Comparison of ENCODE assay signal across 25 cellular contexts in the genomic region with DNA sequence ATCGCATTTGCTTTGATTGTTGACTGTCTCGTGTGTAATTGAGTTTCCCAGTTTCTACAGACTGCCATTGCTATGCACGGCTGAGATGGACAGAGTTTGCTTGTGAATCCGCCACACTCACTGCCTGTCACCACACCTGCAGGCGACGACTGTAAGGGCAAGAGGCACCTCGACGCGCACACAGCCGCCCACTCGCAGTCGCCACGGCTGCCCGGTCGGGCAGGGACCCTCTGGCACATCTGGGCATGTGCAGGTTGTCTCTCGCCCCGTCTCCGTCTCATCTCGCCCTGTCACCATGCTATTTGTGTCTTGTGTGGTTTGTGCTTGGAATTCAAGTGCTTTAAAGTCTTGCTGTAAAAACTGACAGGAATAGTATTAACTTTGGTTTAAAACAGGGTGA. TPM values are rescaled to one million over a fixed set of nuclear protein-coding genes. Genes with fewer than 3 reads are reported as not detected.
A peak's percentile ranks its signal among the peaks of the same experiment; 100 is the strongest.
DNase-seq lines count a peak whose midpoint lies in the region; ATAC-seq, FAIRE-seq and TF ChIP-seq lines count a peak whose summit lies in the region.
"Had no signal": no experiment of that assay in that cellular context is flagged by ENCODE, and none has a peak within 500 bp of the region (broad histone marks: within the 10 kb centered on the region; RNA-seq: fewer than 3 reads in every experiment).

No MANE protein-coding gene starts in this region.

- no peak overlapping the region for H4K8ac ChIP-seq in H1 (ENCODE audit: extremely low read depth, insufficient read depth, low read length)

- no peak for TF ChIP-seq POLR2A in H1 (IDR thresholded peaks at IDR 0.05; ENCODE audit: control extremely low read depth in 1 of 2, low read depth in 2 of 2, low read length in 2 of 2)

- H2BK12ac ChIP-seq in H1 (ENCODE audit: low read depth, low read length), result no peak overlapping the region

- H3K23me2 ChIP-seq in H1 (ENCODE audit: low read depth, low read length), result no peaks in the 10 kb centered on the region

- no peak overlapping the region for H3K14ac ChIP-seq in H1 (ENCODE audit: insufficient read length)

- no peak overlapping the region for H3K23ac ChIP-seq in H1 (ENCODE audit: insufficient read length)

- H2BK20ac ChIP-seq in H1 (ENCODE audit: low read length), result no peak overlapping the region

- no peak overlapping the region for H2BK15ac ChIP-seq in H1 (ENCODE audit: low read length)

- H3K4me3 ChIP-seq in heart right ventricle (no peak overlapping the region), H1 (ENCODE audit: extremely low read depth in 1 of 4, insufficient read depth in 2 of 4, low read depth in 3 of 4, low read length in 4 of 4) (no peak overlapping the region)
- H3K4me3 ChIP-seq in CD8-positive, alpha-beta memory T cell (ENCODE audit: low read length), result no peak overlapping the region
- H3K4me3 ChIP-seq: A549; BLaER1 treated with 17β-estradiol and CSF1 and Interleukin-3, amounts not matched to agents 10 nM and 100 nM; GM23338; HAP-1 had no signal

- no peak overlapping the region for H3K56ac ChIP-seq in H1 (replicated peaks; ENCODE audit: insufficient read length, low read depth, low read length)

- CTCF ChIA-PET in H1 (lab: Charles Lee; ENCODE audit: partially characterized antibody), result interaction anchor here (0.6 to 1.4 kb wide), 6 partner anchors 9 to 37 kb away, joined by 3 to 5 read pairs (median 3); no protein-coding TSS in a partner anchor
- CTCF ChIA-PET in CD8-positive, alpha-beta memory T cell (lab: Charles Lee), result no interaction called here

- H3K4me1 ChIP-seq in heart right ventricle (peaks cover 0 to 12% (median 4%) of the 10 kb centered on the region in 9 donors), H1 (replicated peaks in 1 of 4; ENCODE audit: control insufficient read depth in 3 of 4, insufficient read depth in 4 of 4, low read length in 3 of 4) (no peaks in the 10 kb centered on the region)
- H3K4me1 ChIP-seq in CD8-positive, alpha-beta memory T cell (ENCODE audit: insufficient read depth, low read length), result no peaks in the 10 kb centered on the region
- H3K4me1 ChIP-seq: A549; BE2C; BLaER1 treated with 17β-estradiol and CSF1 and Interleukin-3, amounts not matched to agents 10 nM and 100 nM; HAP-1 had no signal

- intact Hi-C loops in left cardiac atrium (cut with DNase I), result no loop called here
- intact Hi-C loops in heart right ventricle (cut with DNase I), result loop anchor here in 1 of 10 donors (10.0 kb wide), 1 partner anchor 65 kb away; no protein-coding TSS in a partner anchor
- intact Hi-C loops in head of caudate nucleus (cut with DNase I), result no loop called here

- H2AFZ ChIP-seq in H1 (ENCODE audit: low read length), result no peak overlapping the region
- H2AFZ ChIP-seq: GM23338 had no signal

- no peak overlapping the region for H3K18ac ChIP-seq in H1 (ENCODE audit: extremely low read depth, low read length)

- WGBS in heart right ventricle, 2 donors, result 88 to 90% methylated on average over 19 of the region's 19 CpGs
- WGBS in H1 (ENCODE audit: extremely low coverage in 1 of 2, insufficient coverage in 1 of 2, insufficient read length in 1 of 2, insufficient replicate concordance in 2 of 2, low coverage in 1 of 2, low lambda C conversion rate in 2 of 2, missing lambda C conversion rate in 1 of 2), 2 experiments, result 96% methylated on average over 19 of the region's 19 CpGs; no CpG with 5 or more reads in 1 of the 2 experiments

- peaks cover 39% of the 10 kb centered on the region for H3K36me3 Mint-ChIP-seq in osteocyte (ENCODE audit: unreplicated experiment)
- peaks cover 9 to 75% (median 16%) of the 10 kb centered on the region in 3 donors for H3K36me3 Mint-ChIP-seq in CD8-positive, alpha-beta memory T cell

- no peak overlapping the region for H2AK5ac ChIP-seq in H1 (ENCODE audit: low read depth, low read length)

- no peak overlapping the region for H2BK120ac ChIP-seq in H1 (replicated peaks; ENCODE audit: low read depth, low read length)

- FAIRE-seq in HTR-8/SVneo (lab: Jason Lieb, UNC), result peak; percentile 77
- no peak for FAIRE-seq in H1 (lab: Jason Lieb, UNC)
- FAIRE-seq: A549, G401.6, GM19239, H54 had no signal

- H4K5ac ChIP-seq in H1 (ENCODE audit: insufficient read length, low read depth, low read length), result no peak overlapping the region

- peak overlapping the region; percentile 31 for H3K27ac Mint-ChIP-seq in osteocyte (ENCODE audit: unreplicated experiment)
- no peak overlapping the region for H3K27ac Mint-ChIP-seq in CD8-positive, alpha-beta memory T cell
- H3K27ac Mint-ChIP-seq: CD14-positive monocyte; CD4-positive, alpha-beta T cell; GM23338; HFFc6 had no signal

- no peak overlapping the region for H3K4ac ChIP-seq in H1 (replicated peaks; ENCODE audit: insufficient read length, low read depth, low read length)

- H3K9ac ChIP-seq in H1 (replicated peaks in 1 of 4; ENCODE audit: extremely low read depth in 1 of 4, low read depth in 3 of 4, low read length in 3 of 4), result no peak overlapping the region
- H3K9ac ChIP-seq: BLaER1 treated with 17β-estradiol and CSF1 and Interleukin-3, amounts not matched to agents 10 nM and 100 nM had no signal

- H3K27ac ChIP-seq in heart right ventricle (no peak overlapping the region), H1 (ENCODE audit: low read depth, low read length) (no peak overlapping the region)
- no peak overlapping the region for H3K27ac ChIP-seq in CD8-positive, alpha-beta memory T cell (ENCODE audit: low read depth, low read length)
- H3K27ac ChIP-seq: A549; BLaER1 treated with 17β-estradiol and CSF1 and Interleukin-3, amounts not matched to agents 10 nM and 100 nM had no signal

- H4K20me1 ChIP-seq in H1 (replicated peaks in 1 of 2; ENCODE audit: control insufficient read depth in 1 of 2, insufficient read depth in 2 of 2, low read length in 2 of 2), result peaks cover 0 to 17% of the 10 kb centered on the region in 2 experiments

- H3K9me3 ChIP-seq in heart right ventricle (no peaks in the 10 kb centered on the region), H1 (ENCODE audit: insufficient read depth in 2 of 2, low read depth in 1 of 2, low read length in 1 of 2) (peaks cover 0 to 2% of the 10 kb centered on the region in 2 experiments; a peak in 1 of 4 replicates)
- no peaks in the 10 kb centered on the region for H3K9me3 ChIP-seq in CD8-positive, alpha-beta memory T cell (ENCODE audit: low read length)
- H3K9me3 ChIP-seq: A549, BE2C, HAP-1 had no signal

- H3K79me2 ChIP-seq in H1 (ENCODE audit: control insufficient read depth in 1 of 2, insufficient read depth in 2 of 2, low read length in 2 of 2), result peaks cover 0 to 27% of the 10 kb centered on the region in 2 experiments; a peak in 1 of 4 replicates

- POLR2A ChIA-PET in H1 (lab: Charles Lee; ENCODE audit: partially characterized antibody), result no interaction called here
- POLR2A ChIA-PET in CD8-positive, alpha-beta memory T cell (lab: Charles Lee), result no interaction called here

- H3K36me3 ChIP-seq in heart right ventricle, result peaks cover 0 to 91% (median 40%) of the 10 kb centered on the region in 9 donors
- peaks cover 8 to 55% (median 40%) of the 10 kb centered on the region in 4 experiments; a peak in 7 of 8 replicates for H3K36me3 ChIP-seq in H1 (ENCODE audit: control insufficient read depth in 2 of 4, insufficient read depth in 4 of 4, low read length in 3 of 4)
- H3K36me3 ChIP-seq in CD8-positive, alpha-beta memory T cell (ENCODE audit: insufficient read depth, low read length), result peaks cover 24% of the 10 kb centered on the region

- TF ChIP-seq RAD21 in H1 (IDR thresholded peaks at IDR 0.05 in 1 of 2, conservative IDR thresholded peaks at IDR 0.05 in 1 of 2; ENCODE audit: low read depth in 2 of 2, low read length in 2 of 2), result no peak

- H2BK5ac ChIP-seq in H1 (ENCODE audit: low read depth, low read length), result 0 out of 2 replicates have a peak overlapping the region, but pooled peaks have one; percentile 18

- H3K9me3 Mint-ChIP-seq in osteocyte (ENCODE audit: unreplicated experiment), result no peaks in the 10 kb centered on the region
- H3K9me3 Mint-ChIP-seq in CD8-positive, alpha-beta memory T cell, result no peaks in the 10 kb centered on the region
- H3K9me3 Mint-ChIP-seq: CD4-positive, alpha-beta T cell; HFFc6 had no signal

- H3K27me3 ChIP-seq in heart right ventricle (no peaks in the 10 kb centered on the region), H1 (replicated peaks in 1 of 4; ENCODE audit: control insufficient read depth in 3 of 4, extremely low read depth in 1 of 4, insufficient read depth in 3 of 4, low read length in 3 of 4) (no peaks in the 10 kb centered on the region)
- no peaks in the 10 kb centered on the region for H3K27me3 ChIP-seq in CD8-positive, alpha-beta memory T cell (ENCODE audit: insufficient read depth, low read length, poor library complexity, severe bottlenecking)
- H3K27me3 ChIP-seq: BE2C; BLaER1 treated with 17β-estradiol and CSF1 and Interleukin-3, amounts not matched to agents 10 nM and 100 nM had no signal

- H3K4me3 Mint-ChIP-seq in osteocyte (ENCODE audit: unreplicated experiment), result no peak overlapping the region
- H3K4me3 Mint-ChIP-seq in CD8-positive, alpha-beta memory T cell, result no peak overlapping the region
- H3K4me3 Mint-ChIP-seq: CD14-positive monocyte; CD4-positive, alpha-beta T cell; GM23338; HFFc6 had no signal

- H3K4me1 Mint-ChIP-seq in osteocyte (ENCODE audit: unreplicated experiment), result no peaks in the 10 kb centered on the region
- H3K4me1 Mint-ChIP-seq in CD8-positive, alpha-beta memory T cell, result no peaks in the 10 kb centered on the region
- H3K4me1 Mint-ChIP-seq: CD14-positive monocyte, GM23338 had no signal

- H3K27me3 Mint-ChIP-seq in osteocyte (ENCODE audit: unreplicated experiment), result no peaks in the 10 kb centered on the region
- H3K27me3 Mint-ChIP-seq in CD8-positive, alpha-beta memory T cell, result no peaks in the 10 kb centered on the region
- H3K27me3 Mint-ChIP-seq: CD4-positive, alpha-beta T cell had no signal

- TF ChIP-seq EP300 in H1 (IDR thresholded peaks at IDR 0.05; ENCODE audit: borderline replicate concordance in 1 of 2, low read depth in 2 of 2, low read length in 2 of 2), result no peak

- H3K4me2 ChIP-seq in H1 (ENCODE audit: insufficient read depth in 1 of 2, low read depth in 2 of 2, low read length in 2 of 2), result no peak overlapping the region
- H3K4me2 ChIP-seq: A549; BLaER1 treated with 17β-estradiol and CSF1 and Interleukin-3, amounts not matched to agents 10 nM and 100 nM; GM23338 had no signal

- peaks cover 2% of the 10 kb centered on the region; the same call in 1 of the 2 replicates for H3K79me1 ChIP-seq in H1 (ENCODE audit: low read depth, low read length)

- ATAC-seq in left cardiac atrium (peak; percentile 30 to 47), heart right ventricle (no peak)
- ATAC-seq: A549, GM23338 had no signal

- no peak overlapping the region for H4K91ac ChIP-seq in H1 (replicated peaks; ENCODE audit: insufficient read length, low read length)

- DNase-seq in left cardiac atrium (no peak), heart right ventricle (no peak), HTR-8/SVneo (ENCODE audit: insufficient read length, low spot score) (no peak), H1 (ENCODE audit: low read depth in 1 of 2, low spot score in 2 of 2) (no peak), osteocyte (ENCODE audit: extremely low spot score, unreplicated experiment) (no peak), head of caudate nucleus (no peak), NCI-H2171 (lab: John Stamatoyannopoulos, UW) (no peak)
- no peak for DNase-seq in CD8-positive, alpha-beta memory T cell
- DNase-seq: 8988T; ACHN; AML-193; BE2C; Calu3; CD4-positive, alpha-beta T cell; COR-L47; DND-41; HFFc6 had no signal

- no peak for TF ChIP-seq CTCF in heart right ventricle (IDR thresholded peaks at IDR 0.05)
- no peak for TF ChIP-seq CTCF in H1 (IDR thresholded peaks at IDR 0.05; ENCODE audit: control extremely low read depth in 1 of 3, insufficient read depth in 1 of 3, low read depth in 1 of 3, low read length in 3 of 3)
- TF ChIP-seq CTCF in osteocyte (IDR thresholded peaks at IDR 0.05), result no peak

RNA-seq across cellular contexts. Expression of gene SUN1, which starts 17.5 kb away (rescaled TPM):
- total RNA-seq in left cardiac atrium, result 100 to 1,000 TPM; 124 to 136 TPM
- 100 to 1,000 TPM; 129 to 211 (median 183) TPM for total RNA-seq in heart right ventricle
- polyA plus RNA-seq in heart right ventricle, result 100 to 1,000 TPM in 1 of 2 donors, 10 to 100 TPM in 1; 69.2 to 203 TPM
- 105 and 108 TPM in 2 replicates for total RNA-seq in H1 (2021; fragmentation: NEBNext Ultra II Directional; extraction: Animal tissue kit (Norgen Biotek cat#: 25700))
- 158 and 324 TPM in 2 replicates for polyA plus RNA-seq in H1 (2011; rRNA removed)
- 235 TPM for polyA plus RNA-seq in H1 (2011; cell fraction: cytosol; rRNA removed)
- 512 TPM for polyA plus RNA-seq in H1 (2011; cell fraction: nucleus; rRNA removed)
- 69.8 to 110 TPM (median 95.7 TPM) in 4 replicates for polyA plus RNA-seq in H1 (2012, experiment 1 of 2)
- 31.4 TPM for polyA plus RNA-seq in H1 (2012, experiment 2 of 2)
- 110 TPM for polyA plus RNA-seq in H1 (2013, experiment 1 of 2)
- 106 TPM for polyA plus RNA-seq in H1 (2013, experiment 2 of 2)
- polyA minus RNA-seq in H1 (2011; rRNA and poly(A)+ RNA removed), result 149 and 180 TPM in 2 replicates
- polyA minus RNA-seq in H1 (2011; cell fraction: cytosol; rRNA and poly(A)+ RNA removed), result 83.6 TPM
- polyA minus RNA-seq in H1 (2011; cell fraction: nucleus; rRNA and poly(A)+ RNA removed), result 211 TPM
- total RNA-seq in osteocyte, result 212 and 226 TPM in 2 replicates
- 10 to 100 TPM; 59.8 to 65.8 TPM for total RNA-seq in CD8-positive, alpha-beta memory T cell
- polyA plus RNA-seq in CD8-positive, alpha-beta memory T cell, result 29.8 TPM

RNA-seq across cellular contexts. Expression of gene GET4, which starts 26.6 kb away (rescaled TPM):
- total RNA-seq in left cardiac atrium (10 to 100 TPM; 17.8 to 28.3 TPM), heart right ventricle (10 to 100 TPM; 14.7 to 25.0 (median 20.4) TPM), osteocyte (33.7 and 36.4 TPM in 2 replicates)
- polyA plus RNA-seq in heart right ventricle (10 to 100 TPM; 32.8 to 38.6 TPM), H1 (2011; rRNA removed) (74.1 and 95.0 TPM in 2 replicates)
- 52.1 and 56.7 TPM in 2 replicates for total RNA-seq in H1 (2021; fragmentation: NEBNext Ultra II Directional; extraction: Animal tissue kit (Norgen Biotek cat#: 25700))
- polyA plus RNA-seq in H1 (2011; cell fraction: cytosol; rRNA removed), result 73.5 TPM
- polyA plus RNA-seq in H1 (2011; cell fraction: nucleus; rRNA removed), result 137 TPM
- polyA plus RNA-seq in H1 (2012, experiment 1 of 2), result 42.9 to 72.1 TPM (median 69.9 TPM) in 4 replicates
- 52.9 TPM for polyA plus RNA-seq in H1 (2012, experiment 2 of 2)
- polyA plus RNA-seq in H1 (2013, experiment 1 of 2), result 40.9 TPM
- polyA plus RNA-seq in H1 (2013, experiment 2 of 2), result 40.1 TPM
- 17.7 and 19.3 TPM in 2 replicates for polyA minus RNA-seq in H1 (2011; rRNA and poly(A)+ RNA removed)
- polyA minus RNA-seq in H1 (2011; cell fraction: cytosol; rRNA and poly(A)+ RNA removed), result 28.7 TPM
- polyA minus RNA-seq in H1 (2011; cell fraction: nucleus; rRNA and poly(A)+ RNA removed), result 22.5 TPM
- total RNA-seq in CD8-positive, alpha-beta memory T cell, result 10 to 100 TPM; 39.9 to 44.9 TPM
- 33.6 TPM for polyA plus RNA-seq in CD8-positive, alpha-beta memory T cell

Comparison
In these comparisons a context has a peak if more than half of its experiments do, and no peak if none do; other contexts are left out.
1. ATAC-seq: peak in left cardiac atrium (2 of 2); none in heart right ventricle (0 of 8).